34 cellular contexts compared by ENCODE assay signal in the genomic region with DNA sequence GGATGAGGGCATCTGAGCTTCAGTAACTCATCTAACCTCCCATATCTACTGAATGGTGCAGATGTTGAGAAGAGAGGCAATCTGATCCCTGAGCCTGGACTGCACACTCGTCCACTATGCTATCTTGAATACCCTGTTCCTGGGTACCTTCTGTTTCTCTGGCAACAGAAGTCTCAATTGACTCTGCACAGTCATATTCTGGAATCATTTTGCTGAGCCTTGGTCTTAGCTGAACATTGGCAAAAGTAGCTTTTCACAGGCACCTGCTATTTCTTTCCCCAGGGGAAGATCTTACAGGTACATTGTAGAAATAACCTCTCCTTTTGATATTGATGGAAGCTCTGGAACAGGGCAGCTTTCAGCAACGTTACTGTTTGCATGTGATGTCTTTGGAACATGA.
"Had no signal": no experiment of that assay in that cellular context is flagged by ENCODE, and none has a peak within 500 bp of the region (broad histone marks: within the 10 kb centered on the region; RNA-seq: fewer than 3 reads in every experiment).

No MANE protein-coding gene starts in this region.

- H3K9me3 Mint-ChIP-seq: activated B cell treated with CpG ODN at 0.5 μM for 24 hours; activated CD4-positive, alpha-beta memory T cell treated with anti-CD3 and anti-CD28 coated beads for 36 hours; activated CD4-positive, alpha-beta memory T cell treated with anti-CD3 and anti-CD28 coated beads, Interleukin-2, amount 10 ng/mL, durations not matched to agents 7 days and 5 days; activated CD4-positive, alpha-beta T cell treated with anti-CD3 and anti-CD28 coated beads, Interleukin-2, amount 10 ng/mL, durations not matched to agents 24 days and 14 days; activated CD4-positive, alpha-beta T cell treated with anti-CD3 and anti-CD28 coated beads, Interleukin-2, amount 10 ng/mL, durations not matched to agents 7 days and 5 days; activated CD8-positive, alpha-beta T cell treated with anti-CD3 and anti-CD28 coated beads for 36 hours; T-cell; T-helper 1 cell treated with Interleukin-12 subunit alpha and Interleukin-12 subunit beta and Interleukin-4 antibody, amounts not matched to agents 30 μg/mL and 1 μg/mL, for 36 hours; T-helper 2 cell treated with Interferon-gamma antibody and Interleukin-4, amounts not matched to agents 5 μg/mL and 100 μg/mL, for 36 hours had no signal

- ATAC-seq: activated CD4-positive, alpha-beta T cell treated with anti-CD3 and anti-CD28 coated beads for 36 hours; activated CD4-positive, CD25-positive, alpha-beta regulatory T cell treated with anti-CD3 and anti-CD28 coated beads, Interleukin-2, amount 50 U/mL, for 24 hours; activated CD8-positive, alpha-beta memory T cell treated with anti-CD3 and anti-CD28 coated beads, Interleukin-2, amount 10 ng/mL, durations not matched to agents 7 days and 5 days; activated CD8-positive, alpha-beta T cell treated with anti-CD3 and anti-CD28 coated beads for 36 hours; activated CD8-positive, alpha-beta T cell treated with anti-CD3 and anti-CD28 coated beads, Interleukin-2, amount 10 ng/mL, durations not matched to agents 7 days and 5 days; T-cell; T-helper 17 cell; WTC11 had no signal

- H3K27me3 Mint-ChIP-seq: activated CD8-positive, alpha-beta T cell treated with anti-CD3 and anti-CD28 coated beads for 36 hours had no signal

- H3K27ac ChIP-seq: VCaP, WERI-Rb-1 had no signal

- H3K36me3 Mint-ChIP-seq: activated CD4-positive, alpha-beta memory T cell treated with anti-CD3 and anti-CD28 coated beads for 36 hours; activated CD8-positive, alpha-beta memory T cell treated with anti-CD3 and anti-CD28 coated beads, Interleukin-2, amount 10 ng/mL, durations not matched to agents 7 days and 5 days; T-cell; WTC11 had no signal

- H3K36me3 ChIP-seq: WERI-Rb-1 had no signal

- H3K27ac Mint-ChIP-seq: activated B cell treated with CpG ODN at 0.5 μM for 24 hours; activated CD4-positive, alpha-beta memory T cell treated with anti-CD3 and anti-CD28 coated beads for 36 hours; activated CD4-positive, alpha-beta memory T cell treated with anti-CD3 and anti-CD28 coated beads, Interleukin-2, amount 10 ng/mL, durations not matched to agents 7 days and 5 days; activated CD4-positive, alpha-beta T cell treated with anti-CD3 and anti-CD28 coated beads for 36 hours; activated CD4-positive, alpha-beta T cell treated with anti-CD3 and anti-CD28 coated beads, Interleukin-2, amount 10 ng/mL, durations not matched to agents 24 days and 14 days; activated CD4-positive, alpha-beta T cell treated with anti-CD3 and anti-CD28 coated beads, Interleukin-2, amount 10 ng/mL, durations not matched to agents 7 days and 5 days; activated CD8-positive, alpha-beta memory T cell treated with anti-CD3 and anti-CD28 coated beads, Interleukin-2, amount 10 ng/mL, durations not matched to agents 7 days and 5 days; activated CD8-positive, alpha-beta T cell treated with anti-CD3 and anti-CD28 coated beads for 36 hours; activated CD8-positive, alpha-beta T cell treated with anti-CD3 and anti-CD28 coated beads, Interleukin-2, amount 10 ng/mL, durations not matched to agents 7 days and 5 days; T-cell; T-helper 1 cell treated with Interleukin-12 subunit alpha and Interleukin-12 subunit beta and Interleukin-4 antibody, amounts not matched to agents 30 μg/mL and 1 μg/mL, for 36 hours; T-helper 17 cell; T-helper 2 cell treated with Interferon-gamma antibody and Interleukin-4, amounts not matched to agents 5 μg/mL and 100 μg/mL, for 36 hours; WTC11 had no signal

- H3K4me1 Mint-ChIP-seq: activated B cell treated with CpG ODN at 0.5 μM for 24 hours; activated CD4-positive, alpha-beta memory T cell treated with anti-CD3 and anti-CD28 coated beads, Interleukin-2, amount 10 ng/mL, durations not matched to agents 7 days and 5 days; activated CD4-positive, alpha-beta T cell treated with anti-CD3 and anti-CD28 coated beads, Interleukin-2, amount 10 ng/mL, durations not matched to agents 24 days and 14 days; activated CD4-positive, alpha-beta T cell treated with anti-CD3 and anti-CD28 coated beads, Interleukin-2, amount 10 ng/mL, durations not matched to agents 7 days and 5 days; activated CD8-positive, alpha-beta memory T cell treated with anti-CD3 and anti-CD28 coated beads, Interleukin-2, amount 10 ng/mL, durations not matched to agents 7 days and 5 days; WTC11 had no signal

- FAIRE-seq: TTC549 had no signal

- DNase-seq: activated B cell treated with CpG ODN at 0.5 μM for 24 hours; activated CD4-positive, alpha-beta memory T cell treated with anti-CD3 and anti-CD28 coated beads for 36 hours; activated CD4-positive, alpha-beta memory T cell treated with anti-CD3 and anti-CD28 coated beads, Interleukin-2, amount 10 ng/mL, durations not matched to agents 7 days and 5 days; activated CD4-positive, alpha-beta T cell treated with anti-CD3 and anti-CD28 coated beads for 1 hour; activated CD4-positive, alpha-beta T cell treated with anti-CD3 and anti-CD28 coated beads for 36 hours; activated CD4-positive, alpha-beta T cell treated with anti-CD3 and anti-CD28 coated beads for 4 hours; activated CD4-positive, alpha-beta T cell treated with anti-CD3 and anti-CD28 coated beads for 48 hours; activated CD4-positive, alpha-beta T cell treated with anti-CD3 and anti-CD28 coated beads, Interleukin-2, amount 10 ng/mL, durations not matched to agents 24 days and 14 days; activated CD4-positive, alpha-beta T cell treated with anti-CD3 and anti-CD28 coated beads, Interleukin-2, amount 10 ng/mL, durations not matched to agents 7 days and 5 days; activated CD4-positive, alpha-beta T cell treated with anti-CD3 and anti-CD28 coated beads, Interleukin-2, amount 50 U/mL, for 1 hour; activated CD4-positive, alpha-beta T cell treated with anti-CD3 and anti-CD28 coated beads, Interleukin-2, amount 50 U/mL, for 4 hours; activated CD4-positive, alpha-beta T cell treated with anti-CD3 and anti-CD28 coated beads, Interleukin-2, amount 50 U/mL, for 48 hours; activated CD4-positive, CD25-positive, alpha-beta regulatory T cell; activated CD4-positive, CD25-positive, alpha-beta regulatory T cell treated with anti-CD3 and anti-CD28 coated beads, Interleukin-2, amount 50 U/mL, for 72 hours; activated CD8-positive, alpha-beta memory T cell treated with anti-CD3 and anti-CD28 coated beads for 24 hours; activated CD8-positive, alpha-beta memory T cell treated with anti-CD3 and anti-CD28 coated beads, Interleukin-2, amount 10 ng/mL, durations not matched to agents 7 days and 5 days; activated CD8-positive, alpha-beta memory T cell treated with anti-CD3 and anti-CD28 coated beads, Interleukin-2, amount 50 U/mL, for 4 hours; activated CD8-positive, alpha-beta memory T cell treated with anti-CD3 and anti-CD28 coated beads, Interleukin-2, amount 50 U/mL, for 48 hours; activated CD8-positive, alpha-beta T cell treated with anti-CD3 and anti-CD28 coated beads for 36 hours; activated CD8-positive, alpha-beta T cell treated with anti-CD3 and anti-CD28 coated beads, Interleukin-2, amount 10 ng/mL, durations not matched to agents 7 days and 5 days; activated T-cell treated with anti-CD3 and anti-CD28 coated beads for 4 hours; T-cell; T-helper 1 cell; T-helper 17 cell; T-helper 2 cell; T-helper 9 cell; T1000; WERI-Rb-1 had no signal

- H3K4me3 Mint-ChIP-seq: activated B cell treated with CpG ODN at 0.5 μM for 24 hours; activated CD4-positive, alpha-beta memory T cell treated with anti-CD3 and anti-CD28 coated beads for 36 hours; activated CD4-positive, alpha-beta memory T cell treated with anti-CD3 and anti-CD28 coated beads, Interleukin-2, amount 10 ng/mL, durations not matched to agents 7 days and 5 days; activated CD4-positive, alpha-beta T cell treated with anti-CD3 and anti-CD28 coated beads for 36 hours; activated CD4-positive, alpha-beta T cell treated with anti-CD3 and anti-CD28 coated beads, Interleukin-2, amount 10 ng/mL, durations not matched to agents 24 days and 14 days; activated CD4-positive, alpha-beta T cell treated with anti-CD3 and anti-CD28 coated beads, Interleukin-2, amount 10 ng/mL, durations not matched to agents 7 days and 5 days; activated CD8-positive, alpha-beta memory T cell treated with anti-CD3 and anti-CD28 coated beads, Interleukin-2, amount 10 ng/mL, durations not matched to agents 7 days and 5 days; activated CD8-positive, alpha-beta T cell treated with anti-CD3 and anti-CD28 coated beads for 36 hours; activated CD8-positive, alpha-beta T cell treated with anti-CD3 and anti-CD28 coated beads, Interleukin-2, amount 10 ng/mL, durations not matched to agents 7 days and 5 days; T-cell; T-helper 1 cell treated with Interleukin-12 subunit alpha and Interleukin-12 subunit beta and Interleukin-4 antibody, amounts not matched to agents 30 μg/mL and 1 μg/mL, for 36 hours; T-helper 17 cell; T-helper 2 cell treated with Interferon-gamma antibody and Interleukin-4, amounts not matched to agents 5 μg/mL and 100 μg/mL, for 36 hours; WTC11 had no signal
